Comparison of ENCODE assay signal across 8 cellular contexts in genomic region chr3:52108302-52109232, GRCh38. TPM values are rescaled to one million over a fixed set of nuclear protein-coding genes. Genes with fewer than 3 reads are reported as not detected.
DNase-seq lines count a peak whose midpoint lies in the region; ATAC-seq, FAIRE-seq and TF ChIP-seq lines count a peak whose summit lies in the region.

No MANE protein-coding gene starts in this region.

- H3K4me2 ChIP-seq in GM12878 (ENCODE audit: control insufficient read depth, insufficient read depth) = no peak overlapping the region

- DNase-seq in NCI-H1417 (lab: John Stamatoyannopoulos, UW) (peak in 2 of 3 experiments; percentile 5 to 69), NCI-H1417 treated with DMSO at 0.1 percent for 48 hours (lab: John Stamatoyannopoulos, UW) (no peak), GM12878 (ENCODE audit: low read depth, low spot score) (no peak), iPS-NIHi7 (ENCODE audit: extremely low spot score) (peak; percentile 48), superior temporal gyrus (ENCODE audit: extremely low spot score) (peak; percentile 80), RCC 7860 (ENCODE audit: low spot score) (no peak)

- ATAC-seq in GM12878 = peak; percentile 51; the same call in 2 of the 3 replicates
- ATAC-seq in GM19452 (IDR thresholded peaks at IDR 0.05; ENCODE audit: unreplicated experiment) = no peak
- ATAC-seq in esophagus mucosa = no peak

- intact Hi-C loops in GM12878 (cut with micrococcal nuclease; ENCODE audit: unreplicated experiment) = loop anchor here (5.0 kb wide), 1 partner anchor 51 kb away; the partner anchor contains the start of gene DUSP7

- RAD21 ChIA-PET in GM12878 (lab: Charles Lee; ENCODE audit: unreplicated experiment) = interaction anchor here (0.8 to 3.1 kb wide), 7 partner anchors 52 to 107 kb away, joined by 3 to 17 read pairs (median 6); partner anchors contain the start of gene DUSP7

- H3K4me3 ChIP-seq in GM12878 = no peak overlapping the region

- peak; percentile 37; the same call in 1 of the 2 replicates for TF ChIP-seq RAD21 in GM12878 (IDR thresholded peaks at IDR 0.05; ENCODE audit: insufficient read depth, low read depth, low read length)

- no peaks in the 10 kb centered on the region for H3K79me2 ChIP-seq in GM12878 (ENCODE audit: control insufficient read depth, insufficient read depth, low read length)

- WGBS in GM12878 (ENCODE audit: insufficient coverage, insufficient replicate concordance, low lambda C conversion rate, missing lambda C conversion rate) = 89% methylated on average over 20 of the region's 20 CpGs

- in situ Hi-C loops in GM12878 (cut with MboI) = no loop called here

- SMC1A ChIA-PET in GM12878 (lab: Charles Lee; ENCODE audit: uncharacterized antibody, unreplicated experiment) = interaction anchor here (0.7 to 2.4 kb wide), 5 partner anchors 10 to 107 kb away, joined by 3 to 12 read pairs (median 6); no protein-coding TSS in a partner anchor

- H3K9me3 ChIP-seq in GM12878 (replicated peaks; ENCODE audit: control insufficient read depth, insufficient read depth, low read length) = no peaks in the 10 kb centered on the region

- H2AFZ ChIP-seq in GM12878 (ENCODE audit: control insufficient read depth, low read depth, low read length) = no peak overlapping the region

- no peak for TF ChIP-seq EP300 in GM12878 (IDR thresholded peaks at IDR 0.05; ENCODE audit: borderline replicate concordance in 1 of 2, control insufficient read depth in 1 of 2, low read depth in 2 of 2, low read length in 2 of 2)

- no peak for TF ChIP-seq POLR2A in GM12878 (IDR thresholded peaks at IDR 0.05; ENCODE audit: low read depth, low read length)

- no peak overlapping the region for H3K9ac ChIP-seq in GM12878 (ENCODE audit: control insufficient read depth, insufficient read depth, low read length)

- no peaks in the 10 kb centered on the region for H3K4me1 ChIP-seq in GM12878 (ENCODE audit: control insufficient read depth, insufficient read depth, low read length)

- H4K20me1 ChIP-seq in GM12878 (ENCODE audit: control insufficient read depth, insufficient read depth) = no peaks in the 10 kb centered on the region

- BruUV-seq in GM12878 (replicated peaks; lab: Mats Ljungman, UMichigan) = no TSS peak

- CTCF ChIA-PET in GM12878 (lab: Yijun Ruan, JAX) = interaction anchor here (1.0 to 3.5 kb wide), 6 partner anchors 8 to 107 kb away, joined by 3 to 19 read pairs (median 18); no protein-coding TSS in a partner anchor

- no peaks in the 10 kb centered on the region for H3K27me3 ChIP-seq in GM12878 (replicated peaks in 1 of 2; ENCODE audit: control insufficient read depth in 2 of 2, insufficient read depth in 2 of 2, low read length in 1 of 2)

- no peak overlapping the region for H3K27ac ChIP-seq in GM12878 (ENCODE audit: control insufficient read depth, insufficient read depth)

- FAIRE-seq in GM12878 (lab: Jason Lieb, UNC) = no peak
- FAIRE-seq in RCC 7860 (lab: Jason Lieb, UNC) = no peak

- peak in 1 of 3 experiments; percentile 5; a peak in 2 of 6 replicates for TF ChIP-seq CTCF in GM12878 (IDR thresholded peaks at IDR 0.05 in 2 of 3, conservative IDR thresholded peaks at IDR 0.05 in 1 of 3; ENCODE audit: control insufficient read depth in 2 of 3, extremely low read depth in 1 of 3, insufficient read depth in 1 of 3, low read depth in 3 of 3, low read length in 3 of 3)

- H3K36me3 ChIP-seq in GM12878 (ENCODE audit: control insufficient read depth in 2 of 2, insufficient read depth in 2 of 2, low read length in 1 of 2) = peaks cover 0 to 8% of the 10 kb centered on the region in 2 experiments; a peak in 2 of 4 replicates

- POLR2A ChIA-PET in GM12878 (lab: Charles Lee) = interaction anchor here (0.5 to 0.9 kb wide), 2 partner anchors 55 to 117 kb away, joined by 3 read pairs; partner anchors contain the start of gene TLR9

TF ChIP-seq in GM12878, 131 proteins besides CTCF, POLR2A, EP300 and RAD21:
- TF ChIP-seq HDAC6 (IDR thresholded peaks at IDR 0.05; ENCODE audit: unreplicated experiment) (no peak), CBFB (IDR thresholded peaks at IDR 0.05; ENCODE audit: low read depth) (no peak), ZSCAN29 (IDR thresholded peaks at IDR 0.05) (no peak), NR2C1 (IDR thresholded peaks at IDR 0.05) (no peak), TCF12 (IDR thresholded peaks at IDR 0.05; ENCODE audit: low read depth, low read length) (no peak), KAT2A (conservative IDR thresholded peaks at IDR 0.05; ENCODE audit: control insufficient read depth, low read depth, low read length) (no peak), CEBPB (IDR thresholded peaks at IDR 0.05; ENCODE audit: borderline replicate concordance in 1 of 2, low read depth in 2 of 2, low read length in 2 of 2) (no peak), MYC (IDR thresholded peaks at IDR 0.05; ENCODE audit: insufficient read depth, insufficient read length, insufficient replicate concordance, low read length, severe bottlenecking) (no peak), CHD4 (IDR thresholded peaks at IDR 0.05) (no peak)

RNA-seq across cellular contexts. Expression of gene POC1A, which starts 45.7 kb away (rescaled TPM):
- 10.8 and 12.3 TPM in 2 replicates for total RNA-seq in GM12878 (2013; cell fraction: nucleolus; rRNA removed)
- 29.8 and 30.0 TPM in 2 replicates for total RNA-seq in GM12878 (2014; rRNA removed)
- total RNA-seq in GM12878 (2014; rRNA removed; fragmentation: Illumina TruSeq; extraction: Trizol) = 14.6 and 15.6 TPM in 2 replicates
- 22.9 and 23.4 TPM in 2 replicates for total RNA-seq in GM12878 (2021)
- polyA plus RNA-seq in GM12878 (2011; ENCODE audit: low read depth) = 7.9 TPM
- 13.6 and 19.7 TPM in 2 replicates for polyA plus RNA-seq in GM12878 (2011; rRNA removed)
- 25.1 and 32.3 TPM in 2 replicates for polyA plus RNA-seq in GM12878 (2011; cell fraction: cytosol; rRNA removed)
- 34.4 and 38.8 TPM in 2 replicates for polyA plus RNA-seq in GM12878 (2011; cell fraction: nucleus; rRNA removed)
- polyA plus RNA-seq in GM12878 (2012) = 10.5 and 12.0 TPM in 2 replicates
- 16.4 and 24.1 TPM in 2 replicates for polyA plus RNA-seq in GM12878 (2014; fragmentation: Illumina TruSeq; extraction: Trizol)
- 10 to 100 TPM in 1 of 2 experiments, 1 to 10 TPM in 1; 8.5 to 13.0 TPM for polyA plus RNA-seq in GM12878 (2014; fragmentation: Nextera tagmentation; extraction: Ambion mirVana)
- 26.5 and 27.2 TPM in 2 replicates for polyA plus RNA-seq in GM12878 (2014; rRNA removed)
- polyA plus RNA-seq in GM12878 (2016; fragmentation: Nextera tagmentation; extraction: Ambion mirVana) = 10 to 100 TPM; 42.3 to 49.8 TPM
- 26.1 and 31.7 TPM in 2 replicates for polyA minus RNA-seq in GM12878 (2011; rRNA and poly(A)+ RNA removed)
- 6.1 and 8.1 TPM in 2 replicates for polyA minus RNA-seq in GM12878 (2011; cell fraction: cytosol; rRNA and poly(A)+ RNA removed)
- 14.5 and 19.8 TPM in 2 replicates for polyA minus RNA-seq in GM12878 (2011; cell fraction: nucleus; rRNA and poly(A)+ RNA removed)
- total RNA-seq in esophagus mucosa = 8.4 TPM

RNA-seq across cellular contexts. Expression of gene DUSP7, which starts 52.2 kb away (rescaled TPM):
- 27.3 and 28.8 TPM in 2 replicates for total RNA-seq in GM12878 (2013; cell fraction: nucleolus; rRNA removed)
- total RNA-seq in GM12878 (2014; rRNA removed) (13.0 TPM in 2 replicates), GM12878 (2014; rRNA removed; fragmentation: Illumina TruSeq; extraction: Trizol) (4.9 and 5.5 TPM in 2 replicates), GM12878 (2021) (16.0 and 17.5 TPM in 2 replicates), esophagus mucosa (62.6 TPM)
- 2.5 TPM for polyA plus RNA-seq in GM12878 (2011; ENCODE audit: low read depth)
- polyA plus RNA-seq in GM12878 (2011; rRNA removed) (9.7 and 17.0 TPM in 2 replicates), GM12878 (2014; fragmentation: Illumina TruSeq; extraction: Trizol) (4.8 and 10.3 TPM in 2 replicates), GM12878 (2014; fragmentation: Nextera tagmentation; extraction: Ambion mirVana) (under 1 TPM; 0.73 to 0.82 TPM), GM12878 (2014; rRNA removed) (16.1 and 18.2 TPM in 2 replicates), GM12878 (2016; fragmentation: Nextera tagmentation; extraction: Ambion mirVana) (1 to 10 TPM; 1.7 TPM)
- polyA plus RNA-seq in GM12878 (2011; cell fraction: cytosol; rRNA removed) = 24.2 and 27.7 TPM in 2 replicates
- polyA plus RNA-seq in GM12878 (2011; cell fraction: nucleus; rRNA removed) = 37.1 and 37.4 TPM in 2 replicates
- polyA plus RNA-seq in GM12878 (2012) = 5.4 and 6.3 TPM in 2 replicates
- 32.2 and 48.1 TPM in 2 replicates for polyA minus RNA-seq in GM12878 (2011; rRNA and poly(A)+ RNA removed)
- polyA minus RNA-seq in GM12878 (2011; cell fraction: cytosol; rRNA and poly(A)+ RNA removed) = 17.5 and 17.6 TPM in 2 replicates
- polyA minus RNA-seq in GM12878 (2011; cell fraction: nucleus; rRNA and poly(A)+ RNA removed) = 28.3 and 42.2 TPM in 2 replicates

Comparison
In these comparisons a context has a peak if more than half of its experiments do, and no peak if none do; other contexts are left out.
1. DNase-seq: peak in NCI-H1417 (2 of 3), iPS-NIHi7 (single experiment) and superior temporal gyrus (single experiment); none in NCI-H1417 treated with DMSO at 0.1 percent for 48 hours (single experiment), GM12878 (single experiment) and RCC 7860 (single experiment).